ENCODE assay signal across 18 cellular contexts in the genomic region with DNA sequence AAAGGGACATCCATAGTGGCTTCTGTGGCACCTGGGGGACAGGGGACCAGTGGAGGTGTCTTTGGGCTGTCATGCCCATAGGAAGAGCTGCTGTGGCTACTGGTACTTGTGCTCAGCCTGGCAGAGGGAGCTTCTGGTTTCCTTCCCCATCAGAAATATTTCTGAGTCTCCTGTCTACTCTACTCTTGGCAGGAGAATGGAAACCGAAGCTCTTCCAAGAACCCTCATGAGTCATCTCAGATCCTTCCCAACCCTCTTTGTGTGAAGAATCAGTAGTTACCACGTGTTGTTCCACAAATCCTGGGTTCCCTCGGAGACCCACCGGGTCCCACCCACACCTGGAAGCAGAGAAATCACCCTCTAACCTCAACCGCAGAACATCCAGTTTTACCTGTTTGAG.
A peak's percentile ranks its signal among the peaks of the same experiment; 100 is the strongest.
DNase-seq lines count a peak whose midpoint lies in the region; ATAC-seq and TF ChIP-seq lines count a peak whose summit lies in the region.
"Had no signal": no experiment of that assay in that cellular context is flagged by ENCODE, and none has a peak within 500 bp of the region (broad histone marks: within the 10 kb centered on the region; RNA-seq: fewer than 3 reads in every experiment).

No MANE protein-coding gene starts in this region.

- DNase-seq in GM03348 (ENCODE audit: low spot score), result peak; percentile 83
- peak; percentile 76 to 77 for DNase-seq in PC-9
- no peak for DNase-seq in psoas muscle
- DNase-seq in Peyer's patch, result no peak
- DNase-seq in naive thymus-derived CD4-positive, alpha-beta T cell, result no peak
- DNase-seq in dermis blood vessel endothelial cell, result no peak
- no peak for DNase-seq in activated CD4-positive, CD25-positive, alpha-beta regulatory T cell (lab: John Stamatoyannopoulos, UW)
- DNase-seq: activated gamma-delta T cell, anterior cingulate cortex, DMS53, natural killer cell, NCI-H2081 treated with DMSO at 0.1 percent for 48 hours, NCI-H774, T-helper 1 cell had no signal

- no peak overlapping the region for H3K27ac Mint-ChIP-seq in naive thymus-derived CD4-positive, alpha-beta T cell
- H3K27ac Mint-ChIP-seq: GM23338, natural killer cell, WTC11 had no signal

- peaks cover 0 to 34% (median 5%) of the 10 kb centered on the region in 5 donors for H3K27me3 Mint-ChIP-seq in naive thymus-derived CD4-positive, alpha-beta T cell

- no peaks in the 10 kb centered on the region for H3K27me3 ChIP-seq in PC-9 (ENCODE audit: insufficient read depth, low read depth)
- H3K27me3 ChIP-seq in esophagus (ENCODE audit: control insufficient read depth in 1 of 2, insufficient read depth in 2 of 2, low read length in 2 of 2), result no peaks in the 10 kb centered on the region
- H3K27me3 ChIP-seq in psoas muscle (ENCODE audit: insufficient read depth in 3 of 3, low read length in 2 of 3), result no peaks in the 10 kb centered on the region
- H3K27me3 ChIP-seq in Peyer's patch, result no peaks in the 10 kb centered on the region
- no peaks in the 10 kb centered on the region for H3K27me3 ChIP-seq in naive thymus-derived CD4-positive, alpha-beta T cell (ENCODE audit: control insufficient read depth in 2 of 2, insufficient read depth in 2 of 2, low read length in 2 of 2)
- H3K27me3 ChIP-seq: BLaER1 treated with 17β-estradiol and CSF1 and Interleukin-3, amounts not matched to agents 10 nM and 100 nM had no signal

- no peaks in the 10 kb centered on the region for H3F3A ChIP-seq in PC-9 (ENCODE audit: insufficient read depth, low read depth)

- peaks cover 0 to 8% (median 0%) of the 10 kb centered on the region in 7 donors for H3K4me1 Mint-ChIP-seq in naive thymus-derived CD4-positive, alpha-beta T cell

- H3K79me2 ChIP-seq in PC-9 (ENCODE audit: low read depth), result no peaks in the 10 kb centered on the region

- no peaks in the 10 kb centered on the region for H4K20me1 ChIP-seq in PC-9 (ENCODE audit: insufficient read depth)
- H4K20me1 ChIP-seq: BLaER1 treated with 17β-estradiol and CSF1 and Interleukin-3, amounts not matched to agents 10 nM and 100 nM had no signal

- no peaks in the 10 kb centered on the region for H3K36me3 ChIP-seq in PC-9 (ENCODE audit: low read depth)
- H3K36me3 ChIP-seq in esophagus (ENCODE audit: control insufficient read depth in 2 of 2, insufficient read depth in 2 of 2, low read length in 1 of 2), result no peaks in the 10 kb centered on the region
- no peaks in the 10 kb centered on the region for H3K36me3 ChIP-seq in psoas muscle (ENCODE audit: insufficient read depth in 1 of 2, low read depth in 1 of 2)
- H3K36me3 ChIP-seq in Peyer's patch, result no peaks in the 10 kb centered on the region
- H3K36me3 ChIP-seq in naive thymus-derived CD4-positive, alpha-beta T cell (ENCODE audit: control insufficient read depth in 2 of 3, insufficient read depth in 3 of 3, low read length in 3 of 3), result no peaks in the 10 kb centered on the region
- H3K36me3 ChIP-seq: BLaER1 treated with 17β-estradiol and CSF1 and Interleukin-3, amounts not matched to agents 10 nM and 100 nM had no signal

- WGBS in esophagus, 2 donors, result 41 to 63% methylated on average over 5 of the region's 5 CpGs
- WGBS in psoas muscle, 3 donors, result 60 to 86% (median 64%) methylated on average over 5 of the region's 5 CpGs

- H3K36me3 Mint-ChIP-seq in naive thymus-derived CD4-positive, alpha-beta T cell, result no peaks in the 10 kb centered on the region
- H3K36me3 Mint-ChIP-seq: natural killer cell, WTC11 had no signal

- ATAC-seq in psoas muscle, result peak in 3 of 4 donors; percentile 34 to 65 (median 49)
- no peak for ATAC-seq in naive thymus-derived CD4-positive, alpha-beta T cell
- ATAC-seq: GM23338, natural killer cell, WTC11 had no signal

- 0 out of 2 replicates have a peak overlapping the region, but pooled peaks have one; percentile 23 for H3K4me2 ChIP-seq in PC-9
- H3K4me2 ChIP-seq: GM23338 had no signal

- no peaks in the 10 kb centered on the region for H3K9me2 ChIP-seq in PC-9 (ENCODE audit: insufficient read depth)

- no peak overlapping the region for H3K4me3 ChIP-seq in PC-9
- H3K4me3 ChIP-seq in esophagus (ENCODE audit: low read depth in 1 of 2, low read length in 2 of 2), result no peak overlapping the region
- H3K4me3 ChIP-seq in psoas muscle, result no peak overlapping the region
- H3K4me3 ChIP-seq in Peyer's patch, result no peak overlapping the region
- no peak overlapping the region for H3K4me3 ChIP-seq in naive thymus-derived CD4-positive, alpha-beta T cell (ENCODE audit: low read length)
- H3K4me3 ChIP-seq: BLaER1 treated with 17β-estradiol and CSF1 and Interleukin-3, amounts not matched to agents 10 nM and 100 nM; GM23338 had no signal

- H3K9me3 Mint-ChIP-seq in naive thymus-derived CD4-positive, alpha-beta T cell, result peaks cover 0 to 4% (median 0%) of the 10 kb centered on the region in 11 donors
- H3K9me3 Mint-ChIP-seq: GM23338, natural killer cell, WTC11 had no signal

- no peak for TF ChIP-seq POLR2A in Peyer's patch (IDR thresholded peaks at IDR 0.05)

- BruUV-seq in PC-9 (replicated peaks; lab: Mats Ljungman, UMichigan), result no TSS peak

- intact Hi-C loops in PC-9 (cut with micrococcal nuclease; ENCODE audit: unreplicated experiment), result loop anchor here (1.0 to 5.0 kb wide), 2 partner anchors 90 to 223 kb away; no protein-coding TSS in a partner anchor
- intact Hi-C loops in psoas muscle (cut with DNase I), result no loop called here
- intact Hi-C loops in naive thymus-derived CD4-positive, alpha-beta T cell (cut with micrococcal nuclease), result no loop called here

- TF ChIP-seq CTCF in PC-9 (conservative IDR thresholded peaks at IDR 0.05) (no peak), psoas muscle (IDR thresholded peaks at IDR 0.05) (no peak), Peyer's patch (IDR thresholded peaks at IDR 0.05) (no peak)

- H3K4me1 ChIP-seq in PC-9 (replicated peaks; ENCODE audit: insufficient read depth) (0 out of 2 replicates have a peak, but pooled peaks cover 8% of the 10 kb centered on the region), esophagus (ENCODE audit: control insufficient read depth in 2 of 2, insufficient read depth in 2 of 2, low read length in 1 of 2) (peaks cover 0 to 15% of the 10 kb centered on the region in 2 donors), psoas muscle (no peaks in the 10 kb centered on the region), Peyer's patch (no peaks in the 10 kb centered on the region)
- no peaks in the 10 kb centered on the region for H3K4me1 ChIP-seq in naive thymus-derived CD4-positive, alpha-beta T cell (ENCODE audit: control insufficient read depth in 2 of 2, insufficient read depth in 2 of 2, low read length in 2 of 2)

- no peak overlapping the region for H3K4me3 Mint-ChIP-seq in naive thymus-derived CD4-positive, alpha-beta T cell
- H3K4me3 Mint-ChIP-seq: GM23338, natural killer cell, WTC11 had no signal

- POLR2A ChIA-PET in PC-9 (lab: Charles Lee; ENCODE audit: unreplicated experiment), result no interaction called here
- POLR2A ChIA-PET in naive thymus-derived CD4-positive, alpha-beta T cell (lab: Charles Lee), result no interaction called here

- CTCF ChIA-PET in PC-9 (lab: Charles Lee), result no interaction called here
- CTCF ChIA-PET in naive thymus-derived CD4-positive, alpha-beta T cell (lab: Charles Lee), result no interaction called here

- H2AFZ ChIP-seq in PC-9, result no peak overlapping the region
- H2AFZ ChIP-seq: GM23338 had no signal

- H3K27ac ChIP-seq in PC-9 (no peak overlapping the region), esophagus (ENCODE audit: low read depth in 2 of 2, low read length in 1 of 2) (peak overlapping the region; percentile 6 to 57), psoas muscle (no peak overlapping the region), Peyer's patch (no peak overlapping the region)
- H3K27ac ChIP-seq in naive thymus-derived CD4-positive, alpha-beta T cell (ENCODE audit: low read depth, low read length), result no peak overlapping the region

- no peaks in the 10 kb centered on the region for H3K9me3 ChIP-seq in PC-9 (ENCODE audit: insufficient read depth, low read depth)
- peaks cover 0 to 4% of the 10 kb centered on the region in 2 donors for H3K9me3 ChIP-seq in esophagus (ENCODE audit: control insufficient read depth in 2 of 2, insufficient read depth in 1 of 2, low read depth in 1 of 2, low read length in 1 of 2)
- no peaks in the 10 kb centered on the region for H3K9me3 ChIP-seq in psoas muscle
- H3K9me3 ChIP-seq in Peyer's patch, result no peaks in the 10 kb centered on the region
- no peaks in the 10 kb centered on the region for H3K9me3 ChIP-seq in naive thymus-derived CD4-positive, alpha-beta T cell (ENCODE audit: control insufficient read depth in 2 of 3, low read length in 3 of 3)
- H3K9me3 ChIP-seq: BLaER1 treated with 17β-estradiol and CSF1 and Interleukin-3, amounts not matched to agents 10 nM and 100 nM had no signal

Comparison
In these comparisons a context has a peak if more than half of its experiments do, and no peak if none do; other contexts are left out.
1. DNase-seq: peak in GM03348 (single experiment) and PC-9 (2 of 2); none in psoas muscle (0 of 2), Peyer's patch (0 of 3), naive thymus-derived CD4-positive, alpha-beta T cell (0 of 9), dermis blood vessel endothelial cell (single experiment) and activated CD4-positive, CD25-positive, alpha-beta regulatory T cell (0 of 4).
2. H3K27ac ChIP-seq: peak in esophagus (2 of 2); none in PC-9 (single experiment), psoas muscle (single experiment), Peyer's patch (0 of 4) and naive thymus-derived CD4-positive, alpha-beta T cell (single experiment).